ENCODE assay signal across 8 cellular contexts in the genomic region with DNA sequence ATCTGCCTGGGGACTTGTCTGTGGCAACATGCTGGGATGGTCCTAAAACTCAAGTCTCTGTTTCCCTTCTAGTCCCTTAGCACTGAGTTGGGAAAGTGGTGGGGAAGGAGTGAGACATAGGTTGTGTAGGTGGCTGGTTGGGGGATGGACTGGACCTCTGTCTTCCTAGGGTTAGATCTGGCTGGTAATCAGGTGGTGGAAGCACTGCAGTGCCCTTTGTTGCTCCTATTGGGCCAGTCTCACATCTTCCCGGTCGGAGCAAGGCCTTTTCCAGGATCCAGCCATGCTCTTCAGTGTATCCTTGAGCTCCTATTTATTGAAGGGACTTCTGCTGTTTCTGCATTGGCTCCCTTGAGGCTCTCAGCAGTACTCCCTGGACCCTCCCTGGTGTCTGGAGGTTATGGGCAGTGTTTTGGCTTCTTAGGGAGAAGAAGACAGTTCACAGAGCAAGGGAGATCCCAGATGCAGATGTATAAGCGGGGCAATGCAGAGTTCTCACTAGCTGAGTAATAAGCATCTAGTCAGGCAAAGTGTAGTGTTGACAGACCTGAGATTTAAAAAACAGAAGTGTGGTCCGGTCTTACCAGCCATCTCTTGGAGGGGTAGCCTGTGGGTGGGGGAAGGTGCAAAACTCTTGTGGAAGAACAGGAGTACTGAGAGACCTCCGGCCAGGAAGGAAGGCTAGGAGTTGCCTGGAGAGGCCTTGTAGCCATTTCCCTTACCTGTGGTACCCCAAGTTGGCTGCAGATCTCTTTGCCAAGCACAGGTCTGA. TPM values are rescaled to one million over a fixed set of nuclear protein-coding genes. Genes with fewer than 3 reads are reported as not detected.
DNase-seq lines count a peak whose midpoint lies in the region; ATAC-seq, FAIRE-seq and TF ChIP-seq lines count a peak whose summit lies in the region.

No MANE protein-coding gene starts in this region.

- H3K4me2 ChIP-seq in BLaER1 treated with 17β-estradiol and CSF1 and Interleukin-3, amounts not matched to agents 10 nM and 100 nM = peak overlapping the region; percentile 90 to 100 (median 98)

- H3K27ac ChIP-seq in BLaER1 treated with 17β-estradiol and CSF1 and Interleukin-3, amounts not matched to agents 10 nM and 100 nM = peak overlapping the region; percentile 72 to 94 (median 89); a peak in 21 of 22 replicates
- peak overlapping the region; percentile 99 for H3K27ac ChIP-seq in naive thymus-derived CD4-positive, alpha-beta T cell (ENCODE audit: low read depth, low read length)
- H3K27ac ChIP-seq in aorta (ENCODE audit: low read depth in 1 of 2, low read length in 2 of 2) = peak overlapping the region in 1 of 2 donors; percentile 7

- POLR2A ChIA-PET in naive thymus-derived CD4-positive, alpha-beta T cell (lab: Charles Lee) = interaction anchor here (0.6 to 6.4 kb wide), 21 partner anchors 10 to 658 kb away, joined by 3 to 35 read pairs (median 5); a partner anchor contains a TSS

- H3K4me3 Mint-ChIP-seq in naive thymus-derived CD4-positive, alpha-beta T cell = peak overlapping the region; percentile 86 to 97 (median 90)

- H3K9me3 Mint-ChIP-seq in naive thymus-derived CD4-positive, alpha-beta T cell = no peaks in the 10 kb centered on the region

- no peaks in the 10 kb centered on the region for H3K9me3 ChIP-seq in BLaER1 treated with 17β-estradiol and CSF1 and Interleukin-3, amounts not matched to agents 10 nM and 100 nM (replicated peaks in 1 of 11)
- H3K9me3 ChIP-seq in naive thymus-derived CD4-positive, alpha-beta T cell (ENCODE audit: control insufficient read depth in 2 of 3, low read length in 3 of 3) = no peaks in the 10 kb centered on the region
- no peaks in the 10 kb centered on the region for H3K9me3 ChIP-seq in aorta (ENCODE audit: control insufficient read depth, low read length)

- no peak for ATAC-seq in naive thymus-derived CD4-positive, alpha-beta T cell
- no peak for ATAC-seq in aorta (ENCODE audit: low FRiP score)

- peaks cover 50 to 60% (median 54%) of the 10 kb centered on the region in 10 experiments for H3K4me1 ChIP-seq in BLaER1 treated with 17β-estradiol and CSF1 and Interleukin-3, amounts not matched to agents 10 nM and 100 nM
- H3K4me1 ChIP-seq in naive thymus-derived CD4-positive, alpha-beta T cell (ENCODE audit: control insufficient read depth in 2 of 2, insufficient read depth in 2 of 2, low read length in 2 of 2) = peaks cover 46 to 48% of the 10 kb centered on the region in 2 donors
- peaks cover 0 to 5% of the 10 kb centered on the region in 2 donors for H3K4me1 ChIP-seq in aorta (ENCODE audit: control insufficient read depth in 1 of 2, insufficient read depth in 2 of 2, low read length in 2 of 2)

- CTCF ChIA-PET in naive thymus-derived CD4-positive, alpha-beta T cell (lab: Charles Lee) = interaction anchor here (0.8 to 1.5 kb wide), 7 partner anchors 13 to 324 kb away, joined by 3 to 7 read pairs (median 3); a partner anchor contains a TSS

- H3K36me3 Mint-ChIP-seq in naive thymus-derived CD4-positive, alpha-beta T cell = peaks cover 0 to 19% (median 0%) of the 10 kb centered on the region in 5 donors

- no peak for FAIRE-seq in bronchial epithelial cell (lab: Jason Lieb, UNC)
- no peak for FAIRE-seq in GM12892 (lab: Jason Lieb, UNC)

- in situ Hi-C loops in KBM-7 (cut with MboI; ENCODE audit: low pct_unique_long_range_greater_than_20kb, low sequenced_read_pairs) = no loop called here

- intact Hi-C loops in naive thymus-derived CD4-positive, alpha-beta T cell (cut with micrococcal nuclease) = loop anchor here (1.0 to 10.0 kb wide), 15 partner anchors 12 to 601 kb away; a partner anchor contains a TSS
- intact Hi-C loops in aorta (cut with DNase I) = loop anchor here in 1 of 2 donors (1.0 kb wide), 1 partner anchor 18 kb away; no protein-coding TSS in a partner anchor

- DNase-seq in KBM-7 (peak; percentile 33), bronchial epithelial cell (ENCODE audit: low read depth) (no peak), mucosa of gallbladder (ENCODE audit: low spot score) (no peak), GM12892 (ENCODE audit: insufficient read length) (no peak), aorta (no peak)
- no peak for DNase-seq in naive thymus-derived CD4-positive, alpha-beta T cell
- no peak for DNase-seq in activated effector memory CD4-positive, alpha-beta T cell treated with Interleukin-2 at 50 U/mL for 16 hours

- no peak for TF ChIP-seq POLR2A in GM12892 (IDR thresholded peaks at IDR 0.05; ENCODE audit: low read depth, low read length)

- TF ChIP-seq CTCF in bronchial epithelial cell (IDR thresholded peaks at IDR 0.05; ENCODE audit: insufficient read depth, low read length, severe bottlenecking) = no peak

- peak overlapping the region; percentile 82 to 100 (median 100) for H3K4me3 ChIP-seq in BLaER1 treated with 17β-estradiol and CSF1 and Interleukin-3, amounts not matched to agents 10 nM and 100 nM
- H3K4me3 ChIP-seq in bronchial epithelial cell (ENCODE audit: low read depth, low read length) (peak overlapping the region; percentile 93), aorta (ENCODE audit: low read length in 2 of 2) (no peak overlapping the region)
- H3K4me3 ChIP-seq in naive thymus-derived CD4-positive, alpha-beta T cell (ENCODE audit: low read length) = peak overlapping the region; percentile 88

- H3K36me3 ChIP-seq in BLaER1 treated with 17β-estradiol and CSF1 and Interleukin-3, amounts not matched to agents 10 nM and 100 nM = peaks cover 2 to 22% (median 18%) of the 10 kb centered on the region in 11 experiments; a peak in 20 of 22 replicates
- H3K36me3 ChIP-seq in bronchial epithelial cell (ENCODE audit: control insufficient read depth, insufficient read depth, low read length) (peaks cover 4% of the 10 kb centered on the region), aorta (ENCODE audit: control insufficient read depth in 1 of 2, insufficient read depth in 2 of 2, low read length in 1 of 2) (no peaks in the 10 kb centered on the region)
- peaks cover 0 to 7% (median 0%) of the 10 kb centered on the region in 3 experiments for H3K36me3 ChIP-seq in naive thymus-derived CD4-positive, alpha-beta T cell (ENCODE audit: control insufficient read depth in 2 of 3, insufficient read depth in 3 of 3, low read length in 3 of 3)

- 53 to 54% methylated on average over 5 of the region's 5 CpGs for WGBS in aorta, 2 donors

- peaks cover 24 to 64% (median 49%) of the 10 kb centered on the region in 7 donors for H3K4me1 Mint-ChIP-seq in naive thymus-derived CD4-positive, alpha-beta T cell

- no peaks in the 10 kb centered on the region for H3K27me3 Mint-ChIP-seq in naive thymus-derived CD4-positive, alpha-beta T cell

- peaks cover 26 to 71% (median 56%) of the 10 kb centered on the region in 11 experiments; a peak in 21 of 22 replicates for H4K20me1 ChIP-seq in BLaER1 treated with 17β-estradiol and CSF1 and Interleukin-3, amounts not matched to agents 10 nM and 100 nM

- peak overlapping the region; percentile 84 to 98 (median 94) for H3K27ac Mint-ChIP-seq in naive thymus-derived CD4-positive, alpha-beta T cell

- peak overlapping the region; percentile 85 to 99 (median 95) for H3K9ac ChIP-seq in BLaER1 treated with 17β-estradiol and CSF1 and Interleukin-3, amounts not matched to agents 10 nM and 100 nM

- no peaks in the 10 kb centered on the region for H3K27me3 ChIP-seq in BLaER1 treated with 17β-estradiol and CSF1 and Interleukin-3, amounts not matched to agents 10 nM and 100 nM
- H3K27me3 ChIP-seq in bronchial epithelial cell (ENCODE audit: control insufficient read depth, insufficient read depth, low read length) (no peaks in the 10 kb centered on the region), aorta (ENCODE audit: control insufficient read depth in 1 of 2, insufficient read depth in 2 of 2, low read length in 1 of 2) (no peaks in the 10 kb centered on the region)
- H3K27me3 ChIP-seq in naive thymus-derived CD4-positive, alpha-beta T cell (ENCODE audit: control insufficient read depth in 2 of 2, insufficient read depth in 2 of 2, low read length in 2 of 2) = no peaks in the 10 kb centered on the region

RNA-seq across cellular contexts. Expression of a gene that starts 1.3 kb away (rescaled TPM):
- total RNA-seq in bronchial epithelial cell (42.6 and 98.6 TPM in 2 replicates), mucosa of gallbladder (69.3 TPM), aorta (10 to 100 TPM; 80.7 to 88.2 TPM)
- total RNA-seq in naive thymus-derived CD4-positive, alpha-beta T cell = 100 to 1,000 TPM in 1 of 5 experiments, 10 to 100 TPM in 4; 34.7 to 125 (median 40.4) TPM
- 100 to 1,000 TPM in 1 of 2 donors, 10 to 100 TPM in 1; 98.0 to 118 TPM for polyA plus RNA-seq in naive thymus-derived CD4-positive, alpha-beta T cell
- 131 TPM for polyA plus RNA-seq in GM12892 (2012; ENCODE audit: missing spikeins)
- 100 to 1,000 TPM in 1 of 2 donors, 10 to 100 TPM in 1; 95.4 to 130 TPM for polyA plus RNA-seq in aorta

RNA-seq across cellular contexts. Expression of a gene that starts 2.0 kb away (rescaled TPM):
- 10.3 and 10.9 TPM in 2 replicates for total RNA-seq in bronchial epithelial cell
- total RNA-seq in naive thymus-derived CD4-positive, alpha-beta T cell = 100 to 1,000 TPM in 3 of 5 experiments, 10 to 100 TPM in 2; 56.7 to 128 (median 100) TPM
- 10 to 100 TPM; 11.8 to 22.7 TPM for polyA plus RNA-seq in naive thymus-derived CD4-positive, alpha-beta T cell
- 44.6 TPM for total RNA-seq in mucosa of gallbladder
- polyA plus RNA-seq in GM12892 (2012; ENCODE audit: missing spikeins) = 23.0 TPM
- 10 to 100 TPM; 39.8 to 57.9 TPM for total RNA-seq in aorta
- 100 to 1,000 TPM in 1 of 2 donors, 10 to 100 TPM in 1; 28.3 to 168 TPM for polyA plus RNA-seq in aorta

RNA-seq across cellular contexts. Expression of a gene that starts 3.4 kb away (rescaled TPM):
- 22.1 and 34.2 TPM in 2 replicates for total RNA-seq in bronchial epithelial cell
- total RNA-seq in naive thymus-derived CD4-positive, alpha-beta T cell = 10 to 100 TPM; 29.0 to 62.7 (median 44.6) TPM
- polyA plus RNA-seq in naive thymus-derived CD4-positive, alpha-beta T cell = 100 to 1,000 TPM; 134 to 204 TPM
- total RNA-seq in mucosa of gallbladder = 27.2 TPM
- polyA plus RNA-seq in GM12892 (2012; ENCODE audit: missing spikeins) = 14.4 TPM
- total RNA-seq in aorta = 10 to 100 TPM; 21.5 to 24.7 TPM
- polyA plus RNA-seq in aorta = 10 to 100 TPM; 18.0 to 18.6 TPM

RNA-seq across cellular contexts. Expression of a gene that starts 27.4 kb away (rescaled TPM):
- total RNA-seq in bronchial epithelial cell = 26.9 and 35.6 TPM in 2 replicates
- 100 to 1,000 TPM; 103 to 166 (median 122) TPM for total RNA-seq in naive thymus-derived CD4-positive, alpha-beta T cell
- 10 to 100 TPM; 34.8 to 52.4 TPM for polyA plus RNA-seq in naive thymus-derived CD4-positive, alpha-beta T cell
- total RNA-seq in mucosa of gallbladder = 59.5 TPM
- 46.5 TPM for polyA plus RNA-seq in GM12892 (2012; ENCODE audit: missing spikeins)
- 10 to 100 TPM; 46.9 to 53.2 TPM for total RNA-seq in aorta
- polyA plus RNA-seq in aorta = 10 to 100 TPM; 14.4 to 66.4 TPM

RNA-seq across cellular contexts. Expression of a gene that starts 38.8 kb away (rescaled TPM):
- total RNA-seq in bronchial epithelial cell (under 0.01 and 0.13 TPM in 2 replicates), mucosa of gallbladder (4.1 TPM), aorta (1 to 10 TPM in 1 of 2 donors, under 1 TPM in 1; 0.84 to 1.1 TPM)
- 1 to 10 TPM in 1 of 5 experiments, under 1 TPM in 4; 0.24 to 1.1 (median 0.54) TPM for total RNA-seq in naive thymus-derived CD4-positive, alpha-beta T cell
- polyA plus RNA-seq in naive thymus-derived CD4-positive, alpha-beta T cell = not detected
- polyA plus RNA-seq in GM12892 (2012; ENCODE audit: missing spikeins) = 0.38 TPM
- polyA plus RNA-seq in aorta = 1 to 10 TPM in 1 of 2 donors, not detected in 1; 7.3 TPM

Comparison
In these comparisons a context has a peak if more than half of its experiments do, and no peak if none do; other contexts are left out.
1. H3K4me3 ChIP-seq: peak in BLaER1 treated with 17β-estradiol and CSF1 and Interleukin-3, amounts not matched to agents 10 nM and 100 nM (10 of 10), bronchial epithelial cell (single experiment) and naive thymus-derived CD4-positive, alpha-beta T cell (single experiment); none in aorta (0 of 2).